In genomic region chr2:108552566-108552965, GRCh38 we compare ENCODE assay signal across 25 cellular contexts. TPM values are rescaled to one million over a fixed set of nuclear protein-coding genes. Genes with fewer than 3 reads are reported as not detected.
DNase-seq lines count a peak whose midpoint lies in the region; ATAC-seq and TF ChIP-seq lines count a peak whose summit lies in the region.
"Had no signal": no experiment of that assay in that cellular context is flagged by ENCODE, and none has a peak within 500 bp of the region (broad histone marks: within the 10 kb centered on the region; RNA-seq: fewer than 3 reads in every experiment).

No MANE protein-coding gene starts in this region.

- H3K4me1 Mint-ChIP-seq in endodermal cell: peaks cover 4% of the 10 kb centered on the region
- H3K4me1 Mint-ChIP-seq: activated CD4-positive, alpha-beta T cell treated with anti-CD3 and anti-CD28 coated beads, Interleukin-2, amount 10 ng/mL, durations not matched to agents 7 days and 5 days had no signal

- no peaks in the 10 kb centered on the region for H3K36me3 Mint-ChIP-seq in endodermal cell (ENCODE audit: low read depth)
- H3K36me3 Mint-ChIP-seq: naive thymus-derived CD8-positive, alpha-beta T cell had no signal

- no peaks in the 10 kb centered on the region for H3K27me3 Mint-ChIP-seq in endodermal cell (ENCODE audit: insufficient read depth)
- H3K27me3 Mint-ChIP-seq: activated CD4-positive, alpha-beta T cell treated with anti-CD3 and anti-CD28 coated beads, Interleukin-2, amount 10 ng/mL, durations not matched to agents 7 days and 5 days; CD8-positive, alpha-beta memory T cell; naive thymus-derived CD8-positive, alpha-beta T cell; stimulated activated naive B cell treated with anti-CD40 and anti-IgM and Interleukin-4, amounts not matched to agents 10 μg/mL and 1 μg/mL and 100 μg/mL, for 72 hours had no signal

- no peak overlapping the region for H3K4me3 ChIP-seq in endodermal cell (ENCODE audit: low read length)
- H3K4me3 ChIP-seq in muscle layer of duodenum (ENCODE audit: low read depth in 1 of 2, low read length in 2 of 2): peak overlapping the region in 1 of 2 donors; percentile 5
- no peak overlapping the region for H3K4me3 ChIP-seq in stomach smooth muscle (ENCODE audit: low read length in 2 of 2)
- H3K4me3 ChIP-seq: breast epithelium, testis had no signal

- POLR2A ChIA-PET in RWPE1 (lab: Yijun Ruan, JAX; ENCODE audit: low non-redundant PET): no interaction called here

- H3K9ac ChIP-seq in endodermal cell (ENCODE audit: extremely low read depth, low read length, poor library complexity, severe bottlenecking): no peak overlapping the region
- H3K9ac ChIP-seq in stomach smooth muscle (ENCODE audit: low read length in 2 of 2): peak overlapping the region in 1 of 2 donors; percentile 30

- no peaks in the 10 kb centered on the region for H3K9me3 ChIP-seq in endodermal cell (ENCODE audit: control insufficient read depth, low read length)
- H3K9me3 ChIP-seq in muscle layer of duodenum (ENCODE audit: control insufficient read depth in 1 of 2, low read length in 2 of 2): no peaks in the 10 kb centered on the region
- no peaks in the 10 kb centered on the region for H3K9me3 ChIP-seq in stomach smooth muscle (ENCODE audit: control insufficient read depth in 2 of 2, low read length in 2 of 2)
- H3K9me3 ChIP-seq: BE2C, breast epithelium, testis had no signal

- H3K9me3 Mint-ChIP-seq in endodermal cell: no peaks in the 10 kb centered on the region
- H3K9me3 Mint-ChIP-seq: activated CD4-positive, alpha-beta T cell treated with anti-CD3 and anti-CD28 coated beads, Interleukin-2, amount 10 ng/mL, durations not matched to agents 7 days and 5 days; activated T-cell treated with anti-CD3 and anti-CD28 coated beads, Interleukin-2, amount 50 U/mL, for 4 hours; CD8-positive, alpha-beta memory T cell; naive thymus-derived CD8-positive, alpha-beta T cell; stimulated activated naive B cell treated with anti-CD40 and anti-IgM and Interleukin-4, amounts not matched to agents 10 μg/mL and 1 μg/mL and 100 μg/mL, for 72 hours had no signal

- H3K27me3 ChIP-seq in endodermal cell (ENCODE audit: control insufficient read depth, insufficient read depth, low read length, poor library complexity, severe bottlenecking) (no peaks in the 10 kb centered on the region), muscle layer of duodenum (ENCODE audit: low read depth, low read length) (no peaks in the 10 kb centered on the region), stomach smooth muscle (ENCODE audit: control insufficient read depth in 1 of 2, insufficient read depth in 2 of 2, low read length in 2 of 2) (no peaks in the 10 kb centered on the region)
- H3K27me3 ChIP-seq: BE2C, breast epithelium, testis had no signal

- H3K27ac Mint-ChIP-seq in endodermal cell: peak overlapping the region; percentile 35
- H3K27ac Mint-ChIP-seq: activated CD4-positive, alpha-beta T cell treated with anti-CD3 and anti-CD28 coated beads, Interleukin-2, amount 10 ng/mL, durations not matched to agents 7 days and 5 days; CD8-positive, alpha-beta memory T cell; naive thymus-derived CD8-positive, alpha-beta T cell; stimulated activated naive B cell treated with anti-CD40 and anti-IgM and Interleukin-4, amounts not matched to agents 10 μg/mL and 1 μg/mL and 100 μg/mL, for 72 hours had no signal

- TF ChIP-seq CTCF in VCaP (conservative IDR thresholded peaks at IDR 0.05) (no peak), endodermal cell (conservative IDR thresholded peaks at IDR 0.05) (no peak), RWPE1 (conservative IDR thresholded peaks at IDR 0.05; ENCODE audit: low read depth) (no peak)

- no peak for ATAC-seq in HG02763 (IDR thresholded peaks at IDR 0.05; ENCODE audit: unreplicated experiment)
- ATAC-seq: activated T-cell treated with anti-CD3 and anti-CD28 coated beads, Interleukin-2, amount 50 U/mL, for 4 hours; naive thymus-derived CD8-positive, alpha-beta T cell; stimulated activated naive B cell treated with anti-CD40 and anti-IgM and Interleukin-4, amounts not matched to agents 10 μg/mL and 1 μg/mL and 100 μg/mL, for 72 hours had no signal

- H3K27ac ChIP-seq in VCaP: peak overlapping the region; percentile 64
- no peak overlapping the region for H3K27ac ChIP-seq in endodermal cell (ENCODE audit: low read depth, low read length)
- H3K27ac ChIP-seq in muscle layer of duodenum (ENCODE audit: low read length): peak overlapping the region; percentile 60
- peak overlapping the region; percentile 58 for H3K27ac ChIP-seq in stomach smooth muscle (ENCODE audit: low read length)
- no peak overlapping the region for H3K27ac ChIP-seq in RWPE1
- H3K27ac ChIP-seq: epithelial cell of prostate had no signal

- H3K36me3 ChIP-seq in endodermal cell (ENCODE audit: control insufficient read depth, insufficient read depth, low read length): no peaks in the 10 kb centered on the region
- no peaks in the 10 kb centered on the region for H3K36me3 ChIP-seq in muscle layer of duodenum (ENCODE audit: control insufficient read depth in 1 of 2, insufficient read depth in 2 of 2, low read length in 2 of 2)
- H3K36me3 ChIP-seq in stomach smooth muscle (ENCODE audit: control insufficient read depth in 2 of 2, insufficient read depth in 2 of 2, low read length in 2 of 2): no peaks in the 10 kb centered on the region
- H3K36me3 ChIP-seq: BE2C, breast epithelium had no signal

- CTCF ChIA-PET in RWPE1 (lab: Yijun Ruan, JAX): no interaction called here

- no peak overlapping the region for H3K4me3 Mint-ChIP-seq in endodermal cell
- H3K4me3 Mint-ChIP-seq: activated CD4-positive, alpha-beta T cell treated with anti-CD3 and anti-CD28 coated beads, Interleukin-2, amount 10 ng/mL, durations not matched to agents 7 days and 5 days; activated T-cell treated with anti-CD3 and anti-CD28 coated beads, Interleukin-2, amount 50 U/mL, for 4 hours; CD8-positive, alpha-beta memory T cell; naive thymus-derived CD8-positive, alpha-beta T cell; stimulated activated naive B cell treated with anti-CD40 and anti-IgM and Interleukin-4, amounts not matched to agents 10 μg/mL and 1 μg/mL and 100 μg/mL, for 72 hours had no signal

- no peak for DNase-seq in endodermal cell
- no peak for DNase-seq in RWPE1 (ENCODE audit: low spot score)
- DNase-seq in stimulated activated CD4-positive, alpha-beta T cell treated with anti-CD3 and anti-CD28 coated beads, Interleukin-2, amount 100 ng/mL, for 24 hours: no peak
- DNase-seq: ACHN; activated CD4-positive, alpha-beta T cell treated with anti-CD3 and anti-CD28 coated beads, Interleukin-2, amount 10 ng/mL, durations not matched to agents 7 days and 5 days; activated naive CD4-positive, alpha-beta T cell; activated T-cell treated with anti-CD3 and anti-CD28 coated beads, Interleukin-2, amount 50 U/mL, for 4 hours; BE2C; CD8-positive, alpha-beta memory T cell; effector CD4-positive, alpha-beta T cell; Kasumi-1; left ventricle myocardium superior; naive thymus-derived CD8-positive, alpha-beta T cell; NCI-H146; NCI-H510A; Right ventricle myocardium superior; stimulated activated naive B cell treated with anti-CD40 and anti-IgM and Interleukin-4, amounts not matched to agents 10 μg/mL and 1 μg/mL and 100 μg/mL, for 72 hours; T-helper 2 cell; testis had no signal

- WGBS in endodermal cell (ENCODE audit: insufficient coverage in 1 of 2, insufficient read length in 1 of 2), 2 experiments: 90% methylated on average over 1 of the region's 2 CpGs; no CpG with 5 or more reads in 1 of the 2 experiments

- H3K4me1 ChIP-seq in endodermal cell (ENCODE audit: control insufficient read depth, insufficient read depth, low read length): no peaks in the 10 kb centered on the region
- H3K4me1 ChIP-seq in muscle layer of duodenum (ENCODE audit: control insufficient read depth in 1 of 2, insufficient read depth in 2 of 2, low read length in 2 of 2): peaks cover 0 to 37% of the 10 kb centered on the region in 2 donors
- H3K4me1 ChIP-seq in stomach smooth muscle (ENCODE audit: control insufficient read depth, insufficient read depth, low read length): peaks cover 36% of the 10 kb centered on the region
- H3K4me1 ChIP-seq: BE2C, breast epithelium had no signal

RNA-seq across cellular contexts. Expression of gene LIMS1, which starts 18.3 kb away (rescaled TPM):
- total RNA-seq in endodermal cell: 10 to 100 TPM; 45.9 to 46.6 TPM
- 25.5 TPM for polyA plus RNA-seq in endodermal cell (2013, experiment 1 of 2)
- 27.3 TPM for polyA plus RNA-seq in endodermal cell (2013, experiment 2 of 2)

Comparison
In these comparisons a context has a peak if more than half of its experiments do, and no peak if none do; other contexts are left out.
1. H3K27ac ChIP-seq: peak in VCaP (single experiment), muscle layer of duodenum (single experiment) and stomach smooth muscle (single experiment); none in endodermal cell (single experiment) and RWPE1 (single experiment).